ENCODE assay signal across 15 cellular contexts in genomic region chr16:14151256-14152030, GRCh38.
DNase-seq lines count a peak whose midpoint lies in the region; ATAC-seq and TF ChIP-seq lines count a peak whose summit lies in the region.
"Had no signal": no experiment of that assay in that cellular context is flagged by ENCODE, and none has a peak within 500 bp of the region (broad histone marks: within the 10 kb centered on the region; RNA-seq: fewer than 3 reads in every experiment).

No MANE protein-coding gene starts in this region.

- H3K4me3 Mint-ChIP-seq in activated CD4-positive, alpha-beta T cell treated with anti-CD3 and anti-CD28 coated beads, Interleukin-2, amount 10 ng/mL, durations not matched to agents 24 days and 14 days = no peak overlapping the region
- H3K4me3 Mint-ChIP-seq in immature natural killer cell = no peak overlapping the region
- H3K4me3 Mint-ChIP-seq: brain, nephron progenitor cell had no signal

- H3K9me3 ChIP-seq in right cardiac atrium (ENCODE audit: control insufficient read depth, low read length) (no peaks in the 10 kb centered on the region), sigmoid colon (no peaks in the 10 kb centered on the region)

- DNase-seq in COLO829 (ENCODE audit: low spot score) (peak; percentile 6), cardiac fibroblast (ENCODE audit: low read depth in 2 of 2) (peak; percentile 72 to 89), right cardiac atrium (peak in 1 of 3 donors; percentile 27), sigmoid colon (no peak), NCI-H2171 treated with DMSO at 0.1 percent for 48 hours (lab: John Stamatoyannopoulos, UW) (no peak), immature natural killer cell (no peak)
- DNase-seq in activated CD4-positive, alpha-beta T cell treated with anti-CD3 and anti-CD28 coated beads, Interleukin-2, amount 10 ng/mL, durations not matched to agents 24 days and 14 days = no peak
- no peak for DNase-seq in stimulated activated naive CD4-positive, alpha-beta T cell (lab: John Stamatoyannopoulos, UW)
- DNase-seq: activated CD8-positive, alpha-beta memory T cell treated with anti-CD3 and anti-CD28 coated beads for 24 hours; activated effector memory CD4-positive, alpha-beta T cell treated with Interleukin-2 at 50 U/mL for 16 hours; NCI-H146; NCI-H446 treated with DMSO at 0.1 percent for 48 hours; nephron progenitor cell had no signal

- H3K9me3 Mint-ChIP-seq in activated CD4-positive, alpha-beta T cell treated with anti-CD3 and anti-CD28 coated beads, Interleukin-2, amount 10 ng/mL, durations not matched to agents 24 days and 14 days = no peaks in the 10 kb centered on the region
- no peaks in the 10 kb centered on the region for H3K9me3 Mint-ChIP-seq in immature natural killer cell
- H3K9me3 Mint-ChIP-seq: brain, nephron progenitor cell had no signal

- no peaks in the 10 kb centered on the region for H3K4me1 Mint-ChIP-seq in activated CD4-positive, alpha-beta T cell treated with anti-CD3 and anti-CD28 coated beads, Interleukin-2, amount 10 ng/mL, durations not matched to agents 24 days and 14 days
- H3K4me1 Mint-ChIP-seq in immature natural killer cell = no peaks in the 10 kb centered on the region
- H3K4me1 Mint-ChIP-seq: nephron progenitor cell had no signal

- peak overlapping the region; percentile 83 for H3K27ac ChIP-seq in right cardiac atrium (ENCODE audit: low read length)
- H3K27ac ChIP-seq in sigmoid colon = peak overlapping the region in 3 of 4 donors; percentile 15 to 37 (median 31)
- H3K27ac ChIP-seq: VCaP had no signal

- no peaks in the 10 kb centered on the region for H3K27me3 Mint-ChIP-seq in activated CD4-positive, alpha-beta T cell treated with anti-CD3 and anti-CD28 coated beads, Interleukin-2, amount 10 ng/mL, durations not matched to agents 24 days and 14 days
- H3K27me3 Mint-ChIP-seq in immature natural killer cell (ENCODE audit: low read depth in 3 of 3) = peaks cover 0 to 2% (median 0%) of the 10 kb centered on the region in 3 donors

- no peaks in the 10 kb centered on the region for H3K27me3 ChIP-seq in right cardiac atrium (ENCODE audit: control insufficient read depth, insufficient read depth)
- H3K27me3 ChIP-seq in sigmoid colon = no peaks in the 10 kb centered on the region

- no peak overlapping the region for H3K27ac Mint-ChIP-seq in activated CD4-positive, alpha-beta T cell treated with anti-CD3 and anti-CD28 coated beads, Interleukin-2, amount 10 ng/mL, durations not matched to agents 24 days and 14 days
- H3K27ac Mint-ChIP-seq in immature natural killer cell = no peak overlapping the region
- H3K27ac Mint-ChIP-seq: brain, nephron progenitor cell had no signal

- no peaks in the 10 kb centered on the region for H3K36me3 Mint-ChIP-seq in activated CD4-positive, alpha-beta T cell treated with anti-CD3 and anti-CD28 coated beads, Interleukin-2, amount 10 ng/mL, durations not matched to agents 24 days and 14 days (ENCODE audit: low read depth)
- H3K36me3 Mint-ChIP-seq in immature natural killer cell = peaks cover 0 to 2% (median 0%) of the 10 kb centered on the region in 3 donors

- H3K4me1 ChIP-seq in right cardiac atrium (ENCODE audit: control insufficient read depth, insufficient read depth, low read length) (peaks cover 2% of the 10 kb centered on the region), sigmoid colon (peaks cover 0 to 16% (median 6%) of the 10 kb centered on the region in 4 donors)

- WGBS in right cardiac atrium = 63% methylated on average over 2 of the region's 2 CpGs
- WGBS in sigmoid colon, 2 donors = 89 to 92% methylated on average over 2 of the region's 2 CpGs

- H3K36me3 ChIP-seq in sigmoid colon = no peaks in the 10 kb centered on the region

- TF ChIP-seq CTCF in cardiac fibroblast (IDR thresholded peaks at IDR 0.05; ENCODE audit: low read depth, low read length) = no peak
- no peak for TF ChIP-seq CTCF in sigmoid colon (IDR thresholded peaks at IDR 0.05)

- TF ChIP-seq POLR2A in sigmoid colon (IDR thresholded peaks at IDR 0.05) = no peak

- H3K4me3 ChIP-seq in cardiac fibroblast (replicated peaks in 1 of 2; ENCODE audit: low read depth in 2 of 2, low read length in 2 of 2) (no peak overlapping the region), right cardiac atrium (ENCODE audit: low read length) (no peak overlapping the region), sigmoid colon (no peak overlapping the region)

- no peak for TF ChIP-seq EP300 in sigmoid colon (IDR thresholded peaks at IDR 0.05)

- ATAC-seq in right cardiac atrium = peak; percentile 70 to 79

- intact Hi-C loops in right cardiac atrium (cut with DNase I) = no loop called here
- intact Hi-C loops in sigmoid colon (cut with DNase I) = no loop called here
- intact Hi-C loops in activated CD4-positive, alpha-beta T cell treated with anti-CD3 and anti-CD28 coated beads, Interleukin-2, amount 10 ng/mL, durations not matched to agents 24 days and 14 days (cut with micrococcal nuclease) = no loop called here

Comparison
In these comparisons a context has a peak if more than half of its experiments do, and no peak if none do; other contexts are left out.
1. DNase-seq: peak in COLO829 (single experiment) and cardiac fibroblast (2 of 2); none in sigmoid colon (single experiment), activated CD4-positive, alpha-beta T cell treated with anti-CD3 and anti-CD28 coated beads, Interleukin-2, amount 10 ng/mL, durations not matched to agents 24 days and 14 days (single experiment), NCI-H2171 treated with DMSO at 0.1 percent for 48 hours (single experiment), stimulated activated naive CD4-positive, alpha-beta T cell (0 of 6) and immature natural killer cell (0 of 3).